9 cellular contexts compared by ENCODE assay signal in the genomic region with DNA sequence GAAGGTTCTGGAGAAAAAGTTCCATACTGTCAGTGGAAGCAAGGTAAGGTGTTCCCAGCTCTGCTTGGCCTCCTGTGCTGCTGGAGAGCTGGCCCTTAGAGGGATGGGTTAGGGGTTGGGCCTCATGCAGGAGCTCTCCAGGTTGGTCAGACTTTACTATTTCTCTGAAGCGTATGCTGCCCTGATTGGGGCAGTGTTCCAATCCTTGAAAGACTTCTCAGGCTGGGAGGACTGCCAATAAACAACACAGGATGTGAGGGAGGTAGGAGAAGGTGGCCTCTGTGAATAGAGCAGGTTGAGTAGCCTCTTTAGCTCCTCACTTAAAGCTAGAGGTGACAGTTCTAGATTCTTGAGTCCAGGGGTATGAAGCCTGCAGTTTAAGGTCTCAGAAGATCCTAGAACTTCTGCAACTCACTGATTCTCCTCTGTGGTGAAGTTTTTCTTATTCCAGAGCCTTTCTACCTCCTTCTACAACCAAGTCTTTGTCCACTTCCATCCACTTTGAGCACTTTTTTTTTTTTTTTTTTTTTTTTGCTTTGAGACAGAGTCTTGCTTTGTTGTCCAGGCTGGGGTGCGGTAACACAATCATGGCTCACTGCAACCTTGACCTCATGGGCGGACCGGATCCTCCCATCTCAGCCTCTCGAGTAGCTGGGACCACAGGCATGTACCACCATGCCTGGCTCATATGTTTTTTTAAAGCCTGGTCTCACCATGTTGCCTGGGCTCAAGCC. TPM values are rescaled to one million over a fixed set of nuclear protein-coding genes. Genes with fewer than 3 reads are reported as not detected.
A peak's percentile ranks its signal among the peaks of the same experiment; 100 is the strongest.
DNase-seq lines count a peak whose midpoint lies in the region; ATAC-seq, FAIRE-seq and TF ChIP-seq lines count a peak whose summit lies in the region.
"Had no signal": no experiment of that assay in that cellular context is flagged by ENCODE, and none has a peak within 500 bp of the region (broad histone marks: within the 10 kb centered on the region; RNA-seq: fewer than 3 reads in every experiment).

No MANE protein-coding gene starts in this region.

- no peaks in the 10 kb centered on the region for H3K27me3 Mint-ChIP-seq in astrocyte (ENCODE audit: low read depth, unreplicated experiment)

- DNase-seq in Right ventricle myocardium superior (no peak), Right ventricle myocardium inferior (ENCODE audit: missing footprints) (no peak), astrocyte (ENCODE audit: low read depth) (peak; percentile 73), left lobe of liver (ENCODE audit: low spot score) (peak; percentile 68), vagina (ENCODE audit: extremely low spot score in 2 of 2) (no peak), DMS79 treated with DMSO at 0.1 percent for 48 hours (lab: John Stamatoyannopoulos, UW) (no peak), globus pallidus (ENCODE audit: low spot score) (no peak), UCSD-AML1 (lab: John Stamatoyannopoulos, UW; ENCODE audit: unreplicated experiment) (no peak)
- DNase-seq: NCI-H1092 had no signal

- H3K36me3 ChIP-seq in astrocyte (ENCODE audit: insufficient read depth, low read length) (peaks cover 64% of the 10 kb centered on the region), vagina (peaks cover 4 to 61% of the 10 kb centered on the region in 2 donors)

- ATAC-seq in Right ventricle myocardium superior (ENCODE audit: poor library complexity) = peak; percentile 16
- ATAC-seq in Right ventricle myocardium inferior = no peak
- peak; percentile 7 for ATAC-seq in left lobe of liver

- peaks cover 72% of the 10 kb centered on the region for H4K20me1 ChIP-seq in astrocyte (ENCODE audit: insufficient read depth, low read length)

- no peak for TF ChIP-seq POLR2A in vagina (IDR thresholded peaks at IDR 0.05)

- FAIRE-seq in astrocyte (lab: Jason Lieb, UNC) = no peak

- H3K36me3 Mint-ChIP-seq in astrocyte (ENCODE audit: low read depth, unreplicated experiment) = peaks cover 31% of the 10 kb centered on the region

- H2AFZ ChIP-seq in astrocyte (ENCODE audit: low read depth, low read length) = no peak overlapping the region

- H3K4me3 ChIP-seq in astrocyte (ENCODE audit: insufficient read depth, low read depth, low read length) = peak overlapping the region; percentile 100
- H3K4me3 ChIP-seq in vagina = no peak overlapping the region

- no peak overlapping the region for H3K27ac Mint-ChIP-seq in astrocyte (ENCODE audit: unreplicated experiment)

- H3K4me2 ChIP-seq in astrocyte (ENCODE audit: low read length) = peak overlapping the region; percentile 98

- H3K4me1 Mint-ChIP-seq in astrocyte (ENCODE audit: low read depth, unreplicated experiment) = peaks cover 20% of the 10 kb centered on the region

- H3K27me3 ChIP-seq in astrocyte (ENCODE audit: insufficient read depth, low read length) (no peaks in the 10 kb centered on the region), vagina (no peaks in the 10 kb centered on the region)

- peak overlapping the region; percentile 90 for H3K9ac ChIP-seq in astrocyte (ENCODE audit: low read length)

- intact Hi-C loops in Right ventricle myocardium superior (cut with DNase I) (no loop called here), Right ventricle myocardium inferior (cut with DNase I) (loop anchor here (2.0 kb wide), 1 partner anchor 17 kb away; no protein-coding TSS in a partner anchor), vagina (cut with DNase I) (no loop called here)

- TF ChIP-seq CTCF in astrocyte (IDR thresholded peaks at IDR 0.05; ENCODE audit: insufficient read depth, low read depth, low read length) (no peak), vagina (IDR thresholded peaks at IDR 0.05) (no peak)

- peaks cover 2% of the 10 kb centered on the region for H3K9me3 Mint-ChIP-seq in astrocyte (ENCODE audit: unreplicated experiment)

- H3K79me2 ChIP-seq in astrocyte (ENCODE audit: insufficient read depth, low read length) = peaks cover 75% of the 10 kb centered on the region

- peaks cover 24% of the 10 kb centered on the region for H3K4me1 ChIP-seq in astrocyte (ENCODE audit: insufficient read depth, low read length)
- H3K4me1 ChIP-seq in vagina = peaks cover 39% of the 10 kb centered on the region

- peak overlapping the region; percentile 85 for H3K4me3 Mint-ChIP-seq in astrocyte (ENCODE audit: unreplicated experiment)

- H3K9me3 ChIP-seq in astrocyte (ENCODE audit: insufficient read depth, low read depth, low read length) (no peaks in the 10 kb centered on the region), vagina (no peaks in the 10 kb centered on the region)

- H3K27ac ChIP-seq in astrocyte (ENCODE audit: low read depth, low read length) (no peak overlapping the region), vagina (peak overlapping the region; percentile 77)

RNA-seq across cellular contexts. Expression of a gene that starts 3.0 kb away (rescaled TPM):
- 83.4 TPM for total RNA-seq in Right ventricle myocardium superior
- 85.6 TPM for total RNA-seq in Right ventricle myocardium inferior
- total RNA-seq in astrocyte = 184 and 199 TPM in 2 replicates
- total RNA-seq in left lobe of liver = 56.1 TPM
- total RNA-seq in vagina = 92.6 TPM

RNA-seq across cellular contexts. Expression of a gene that starts 20.2 kb away (rescaled TPM):
- not detected for total RNA-seq in Right ventricle myocardium superior
- total RNA-seq in Right ventricle myocardium inferior = not detected
- not detected in 2 replicates for total RNA-seq in astrocyte
- not detected for total RNA-seq in left lobe of liver
- total RNA-seq in vagina = not detected

RNA-seq across cellular contexts. Expression of a gene that starts 25.3 kb away (rescaled TPM):
- total RNA-seq in Right ventricle myocardium superior (34.4 TPM), Right ventricle myocardium inferior (34.5 TPM), astrocyte (26.5 and 27.5 TPM in 2 replicates), left lobe of liver (74.1 TPM), vagina (77.8 TPM)

RNA-seq across cellular contexts. Expression of a gene that starts 53.7 kb away (rescaled TPM):
- total RNA-seq in Right ventricle myocardium superior (75.7 TPM), Right ventricle myocardium inferior (79.8 TPM), astrocyte (135 and 149 TPM in 2 replicates), left lobe of liver (45.6 TPM), vagina (172 TPM)

Comparison
In these comparisons a context has a peak if more than half of its experiments do, and no peak if none do; other contexts are left out.
1. DNase-seq: peak in astrocyte (single experiment) and left lobe of liver (single experiment); none in Right ventricle myocardium superior (single experiment), Right ventricle myocardium inferior (single experiment), vagina (0 of 2), DMS79 treated with DMSO at 0.1 percent for 48 hours (single experiment), globus pallidus (single experiment) and UCSD-AML1 (single experiment).